8 cellular contexts compared by ENCODE assay signal in the genomic region with DNA sequence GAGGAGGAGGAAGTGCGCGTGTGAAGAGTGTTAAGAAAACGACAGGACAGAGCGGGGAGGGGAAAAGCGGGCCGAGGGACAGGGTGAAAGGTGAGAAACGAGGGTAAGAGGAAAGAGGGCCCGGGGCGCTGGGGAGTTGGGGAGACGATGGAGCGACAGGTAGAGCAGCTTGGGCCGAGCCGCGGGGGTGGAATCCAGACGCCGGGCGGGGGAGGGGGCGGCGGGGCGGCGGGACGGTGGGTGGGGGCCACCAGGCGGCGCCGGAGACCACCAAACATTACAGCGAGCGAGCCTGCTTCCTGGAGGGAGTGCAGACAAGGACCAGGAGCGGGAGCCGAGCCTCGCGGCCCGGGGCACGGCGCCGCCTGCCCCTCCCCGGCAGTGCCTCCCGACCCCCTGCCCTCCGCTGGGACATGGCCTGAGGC. TPM values are rescaled to one million over a fixed set of nuclear protein-coding genes. Genes with fewer than 3 reads are reported as not detected.
DNase-seq lines count a peak whose midpoint lies in the region; ATAC-seq and TF ChIP-seq lines count a peak whose summit lies in the region.
"Not testable (repeated sequence)": the region's sequence is repeated elsewhere in the genome, so short reads cannot be mapped to it uniquely, and the experiment has no call there.

No MANE protein-coding gene starts in this region.

- not testable (repeated sequence) for H3K36me3 Mint-ChIP-seq in activated naive CD8-positive, alpha-beta T cell treated with anti-CD3 and anti-CD28 coated beads, Interleukin-2, amount 50 U/mL, for 24 hours (ENCODE audit: low read depth); nephron (ENCODE audit: low read depth)

- TF ChIP-seq POLR2A in testis (IDR thresholded peaks at IDR 0.05) = not testable (repeated sequence)

- H3K9me3 ChIP-seq in DOHH2 (ENCODE audit: control insufficient read depth, insufficient read depth, low read length); testis: not testable (repeated sequence)

- H3K27ac Mint-ChIP-seq in activated naive CD8-positive, alpha-beta T cell treated with anti-CD3 and anti-CD28 coated beads, Interleukin-2, amount 50 U/mL, for 24 hours = not testable (repeated sequence)
- H3K27ac Mint-ChIP-seq in nephron = peak overlapping the region in 2 of 3 experiments; percentile 85 to 92

- H4K20me1 ChIP-seq in DOHH2 (ENCODE audit: control insufficient read depth, insufficient read depth, low read depth, low read length) = not testable (repeated sequence)

- TF ChIP-seq CTCF in DOHH2 (IDR thresholded peaks at IDR 0.05; ENCODE audit: low read depth, low read length, poor library complexity, severe bottlenecking); foreskin fibroblast (IDR thresholded peaks at IDR 0.05; ENCODE audit: low read depth, low read length): not testable (repeated sequence)
- TF ChIP-seq CTCF in nephron (IDR thresholded peaks at IDR 0.05; ENCODE audit: unreplicated experiment in 3 of 3) (peak; percentile 30 to 43 (median 38)), testis (IDR thresholded peaks at IDR 0.05) (peak in 1 of 3 experiments; percentile 10)

- H3K4me1 ChIP-seq in DOHH2 (ENCODE audit: control insufficient read depth, low read length) = peaks cover 10% of the 10 kb centered on the region
- not testable (repeated sequence) for H3K4me1 ChIP-seq in testis

- intact Hi-C loops in testis (cut with DNase I; ENCODE audit: low total_unique reads) = not testable (repeated sequence)

- not testable (repeated sequence) for H3K9me3 Mint-ChIP-seq in activated naive CD8-positive, alpha-beta T cell treated with anti-CD3 and anti-CD28 coated beads, Interleukin-2, amount 50 U/mL, for 24 hours; nephron

- peaks cover 39% of the 10 kb centered on the region for H3K79me2 ChIP-seq in DOHH2 (ENCODE audit: control insufficient read depth, low read length)

- peaks cover 37% of the 10 kb centered on the region for H3K4me1 Mint-ChIP-seq in activated naive CD8-positive, alpha-beta T cell treated with anti-CD3 and anti-CD28 coated beads, Interleukin-2, amount 50 U/mL, for 24 hours
- H3K4me1 Mint-ChIP-seq in nephron = peaks cover 11% of the 10 kb centered on the region

- WGBS in testis, 2 donors = 0 to 3% methylated on average over 4 to 11 of the region's 38 CpGs

- H3K4me3 Mint-ChIP-seq in activated naive CD8-positive, alpha-beta T cell treated with anti-CD3 and anti-CD28 coated beads, Interleukin-2, amount 50 U/mL, for 24 hours = peak overlapping the region; percentile 88
- peak overlapping the region; percentile 97 to 99 (median 97) for H3K4me3 Mint-ChIP-seq in nephron

- not testable (repeated sequence) for H3K27me3 Mint-ChIP-seq in activated naive CD8-positive, alpha-beta T cell treated with anti-CD3 and anti-CD28 coated beads, Interleukin-2, amount 50 U/mL, for 24 hours; nephron (ENCODE audit: low read depth)

- peak; percentile 26 for DNase-seq in activated naive CD8-positive, alpha-beta T cell treated with anti-CD3 and anti-CD28 coated beads, Interleukin-2, amount 50 U/mL, for 24 hours
- not testable (repeated sequence) for DNase-seq in foreskin fibroblast
- peak; percentile 20 for DNase-seq in testis

- not testable (repeated sequence) for H3K4me2 ChIP-seq in DOHH2 (ENCODE audit: low read length)

- H3F3A ChIP-seq in DOHH2 (ENCODE audit: control insufficient read depth, insufficient read depth) = not testable (repeated sequence)

- ATAC-seq in GM21723 (IDR thresholded peaks at IDR 0.05; ENCODE audit: unreplicated experiment) = peak; percentile 14
- peak; percentile 28 for ATAC-seq in HG03342 (IDR thresholded peaks at IDR 0.05; ENCODE audit: unreplicated experiment)
- peak; percentile 18 for ATAC-seq in SK-N-SH treated with all-trans-retinoic acid at 6 μM for 48 hours
- ATAC-seq in activated naive CD8-positive, alpha-beta T cell treated with anti-CD3 and anti-CD28 coated beads, Interleukin-2, amount 50 U/mL, for 24 hours = peak; percentile 5

- H3K27me3 ChIP-seq in DOHH2 (ENCODE audit: control insufficient read depth, low read length); testis: not testable (repeated sequence)

- H3K4me3 ChIP-seq in DOHH2 (ENCODE audit: low read length) (peak overlapping the region; percentile 68), foreskin fibroblast (ENCODE audit: low read depth in 1 of 2, low read length in 2 of 2) (peak overlapping the region; percentile 38 to 56), testis (peak overlapping the region; percentile 58 to 61)

- not testable (repeated sequence) for H3K9me2 ChIP-seq in DOHH2 (replicated peaks; ENCODE audit: control insufficient read depth, low read length)

- not testable (repeated sequence) for H3K36me3 ChIP-seq in DOHH2 (ENCODE audit: control insufficient read depth, low read length); testis (ENCODE audit: low read depth, missing control alignments)

- not testable (repeated sequence) for H3K27ac ChIP-seq in DOHH2 (ENCODE audit: low read depth, low read length)
- peak overlapping the region in 1 of 2 donors; percentile 88 for H3K27ac ChIP-seq in testis

RNA-seq across cellular contexts. Expression of gene NUTM2E, which starts 0.9 kb away (rescaled TPM):
- under 1 TPM; 0.12 to 0.16 TPM for total RNA-seq in testis
- polyA plus RNA-seq in testis (ENCODE audit: insufficient read depth, low read depth, low replicate concordance) = 0.38 TPM
